ENCODE assay signal across 8 cellular contexts in genomic region chr1:1889090-1889750, GRCh38. TPM values are rescaled to one million over a fixed set of nuclear protein-coding genes. Genes with fewer than 3 reads are reported as not detected.
DNase-seq lines count a peak whose midpoint lies in the region; ATAC-seq and TF ChIP-seq lines count a peak whose summit lies in the region.

No MANE protein-coding gene starts in this region.

- no peak for TF ChIP-seq POLR2A in tibial nerve (IDR thresholded peaks at IDR 0.05)

- no peaks in the 10 kb centered on the region for H3K36me3 ChIP-seq in tibial nerve

- 4 to 6% methylated on average over 9 of the region's 9 CpGs for WGBS in tibial nerve, 2 donors

- TF ChIP-seq CTCF in tibial nerve (IDR thresholded peaks at IDR 0.05) = no peak

- DNase-seq in activated T-cell treated with anti-CD3 and anti-CD28 coated beads, Interleukin-2, amount 50 U/mL, for 72 hours = no peak
- no peak for DNase-seq in activated T-cell treated with anti-CD3 and anti-CD28 coated beads, Interleukin-2, amount 50 U/mL, for 1 hour
- no peak for DNase-seq in activated naive CD8-positive, alpha-beta T cell treated with anti-CD3 and anti-CD28 coated beads, Interleukin-2, amount 10 ng/mL, durations not matched to agents 7 days and 5 days
- peak; percentile 32 for DNase-seq in kidney tubule cell (ENCODE audit: low spot score)
- no peak for DNase-seq in tibial nerve (ENCODE audit: low spot score in 2 of 2)
- DNase-seq in posterior vena cava (ENCODE audit: low spot score) = no peak
- no peak for DNase-seq in dermis blood vessel endothelial cell
- DNase-seq in islet precursor cell = no peak

- peaks cover 8 to 10% of the 10 kb centered on the region in 2 donors for H3K36me3 Mint-ChIP-seq in activated T-cell treated with anti-CD3 and anti-CD28 coated beads, Interleukin-2, amount 50 U/mL, for 72 hours (ENCODE audit: insufficient read depth in 2 of 2)
- peaks cover 16% of the 10 kb centered on the region for H3K36me3 Mint-ChIP-seq in activated naive CD8-positive, alpha-beta T cell treated with anti-CD3 and anti-CD28 coated beads, Interleukin-2, amount 10 ng/mL, durations not matched to agents 7 days and 5 days

- no peaks in the 10 kb centered on the region for H3K9me3 ChIP-seq in tibial nerve

- no peak for TF ChIP-seq EP300 in tibial nerve (IDR thresholded peaks at IDR 0.05)

- peak overlapping the region; percentile 39 to 87 (median 76) for H3K4me3 ChIP-seq in tibial nerve

- peaks cover 0 to 66% (median 43%) of the 10 kb centered on the region in 4 donors for H3K4me1 ChIP-seq in tibial nerve

- H3K9me3 Mint-ChIP-seq in activated T-cell treated with anti-CD3 and anti-CD28 coated beads, Interleukin-2, amount 50 U/mL, for 72 hours = no peaks in the 10 kb centered on the region
- H3K9me3 Mint-ChIP-seq in activated naive CD8-positive, alpha-beta T cell treated with anti-CD3 and anti-CD28 coated beads, Interleukin-2, amount 10 ng/mL, durations not matched to agents 7 days and 5 days = no peaks in the 10 kb centered on the region

- POLR2A ChIA-PET in activated naive CD8-positive, alpha-beta T cell treated with anti-CD3 and anti-CD28 coated beads, Interleukin-2, amount 10 ng/mL, durations not matched to agents 7 days and 5 days (lab: Charles Lee) = interaction anchor here (0.6 kb wide), 1 partner anchor 90 kb away, joined by 3 read pairs; no protein-coding TSS in a partner anchor

- intact Hi-C loops in posterior vena cava (cut with DNase I) = no loop called here

- no peaks in the 10 kb centered on the region for H3K27me3 ChIP-seq in tibial nerve

- no peaks in the 10 kb centered on the region for H3K27me3 Mint-ChIP-seq in activated T-cell treated with anti-CD3 and anti-CD28 coated beads, Interleukin-2, amount 50 U/mL, for 72 hours (ENCODE audit: low read depth)
- H3K27me3 Mint-ChIP-seq in activated naive CD8-positive, alpha-beta T cell treated with anti-CD3 and anti-CD28 coated beads, Interleukin-2, amount 10 ng/mL, durations not matched to agents 7 days and 5 days = no peaks in the 10 kb centered on the region

- H3K4me1 Mint-ChIP-seq in activated T-cell treated with anti-CD3 and anti-CD28 coated beads, Interleukin-2, amount 50 U/mL, for 72 hours (ENCODE audit: low read depth) = peaks cover 56% of the 10 kb centered on the region
- H3K4me1 Mint-ChIP-seq in activated naive CD8-positive, alpha-beta T cell treated with anti-CD3 and anti-CD28 coated beads, Interleukin-2, amount 10 ng/mL, durations not matched to agents 7 days and 5 days = peaks cover 35% of the 10 kb centered on the region

- H3K27ac Mint-ChIP-seq in activated T-cell treated with anti-CD3 and anti-CD28 coated beads, Interleukin-2, amount 50 U/mL, for 72 hours = peak overlapping the region; percentile 93
- H3K27ac Mint-ChIP-seq in activated naive CD8-positive, alpha-beta T cell treated with anti-CD3 and anti-CD28 coated beads, Interleukin-2, amount 10 ng/mL, durations not matched to agents 7 days and 5 days = peak overlapping the region; percentile 78

- peak overlapping the region; percentile 76 to 96 for H3K4me3 Mint-ChIP-seq in activated T-cell treated with anti-CD3 and anti-CD28 coated beads, Interleukin-2, amount 50 U/mL, for 72 hours
- peak overlapping the region; percentile 86 for H3K4me3 Mint-ChIP-seq in activated naive CD8-positive, alpha-beta T cell treated with anti-CD3 and anti-CD28 coated beads, Interleukin-2, amount 10 ng/mL, durations not matched to agents 7 days and 5 days

- peak overlapping the region in 3 of 4 donors; percentile 89 to 98 (median 92) for H3K27ac ChIP-seq in tibial nerve

- no peak for ATAC-seq in activated T-cell treated with anti-CD3 and anti-CD28 coated beads, Interleukin-2, amount 50 U/mL, for 72 hours (replicated peaks in 1 of 2)
- no peak for ATAC-seq in activated naive CD8-positive, alpha-beta T cell treated with anti-CD3 and anti-CD28 coated beads, Interleukin-2, amount 10 ng/mL, durations not matched to agents 7 days and 5 days (ENCODE audit: low read depth)

RNA-seq across cellular contexts. Expression of gene GNB1, which starts 1.7 kb away (rescaled TPM):
- 100 to 1,000 TPM; 350 to 418 TPM for total RNA-seq in activated T-cell treated with anti-CD3 and anti-CD28 coated beads, Interleukin-2, amount 50 U/mL, for 72 hours
- 100 to 1,000 TPM; 353 to 372 TPM for total RNA-seq in activated naive CD8-positive, alpha-beta T cell treated with anti-CD3 and anti-CD28 coated beads, Interleukin-2, amount 10 ng/mL, durations not matched to agents 7 days and 5 days
- total RNA-seq in tibial nerve (100 to 1,000 TPM; 150 to 191 (median 159) TPM), posterior vena cava (100 to 1,000 TPM; 318 to 379 TPM), dermis blood vessel endothelial cell (87.8 and 181 TPM in 2 replicates)

RNA-seq across cellular contexts. Expression of gene CALML6, which starts 25.8 kb away (rescaled TPM):
- total RNA-seq in activated T-cell treated with anti-CD3 and anti-CD28 coated beads, Interleukin-2, amount 50 U/mL, for 72 hours = 1 to 10 TPM; 1.8 TPM
- total RNA-seq in activated naive CD8-positive, alpha-beta T cell treated with anti-CD3 and anti-CD28 coated beads, Interleukin-2, amount 10 ng/mL, durations not matched to agents 7 days and 5 days = under 1 TPM in 1 of 2 experiments, not detected in 1; 0.82 TPM
- total RNA-seq in tibial nerve (under 1 TPM in 2 of 4 donors, not detected in 2; 0.42 to 0.78 TPM), posterior vena cava (under 1 TPM in 1 of 2 donors, not detected in 1; 0.37 TPM), dermis blood vessel endothelial cell (0.34 TPM in 1 of 2 replicates, not detected in the other)

RNA-seq across cellular contexts. Expression of gene TMEM52, which starts 29.9 kb away (rescaled TPM):
- 1 to 10 TPM in 1 of 2 donors, under 1 TPM in 1; 0.88 to 1.0 TPM for total RNA-seq in activated T-cell treated with anti-CD3 and anti-CD28 coated beads, Interleukin-2, amount 50 U/mL, for 72 hours
- total RNA-seq in activated naive CD8-positive, alpha-beta T cell treated with anti-CD3 and anti-CD28 coated beads, Interleukin-2, amount 10 ng/mL, durations not matched to agents 7 days and 5 days = not detected
- total RNA-seq in tibial nerve = 1 to 10 TPM in 1 of 4 donors, not detected in 3; 1.0 TPM
- total RNA-seq in posterior vena cava = not detected
- 0.37 TPM in 1 of 2 replicates, not detected in the other for total RNA-seq in dermis blood vessel endothelial cell
